ENCODE assay signal across 18 cellular contexts in the genomic region with DNA sequence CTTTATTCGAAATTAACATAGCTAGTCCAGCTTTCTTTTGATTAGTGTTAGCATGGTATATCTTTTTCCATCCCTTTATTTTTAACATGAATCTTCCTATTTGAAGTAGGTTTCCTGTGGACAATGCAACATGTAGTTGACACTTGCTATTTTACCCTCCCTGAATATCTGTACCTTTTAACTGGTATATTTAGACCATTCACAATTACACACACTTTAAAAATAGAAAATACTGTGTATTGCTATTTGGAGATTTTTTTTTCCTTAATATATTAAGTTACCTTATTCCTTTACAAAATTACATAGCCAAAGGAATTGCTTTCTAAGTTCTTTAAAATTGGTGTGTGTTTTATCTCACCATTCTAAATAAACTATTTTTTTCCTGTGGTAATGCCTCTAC. TPM values are rescaled to one million over a fixed set of nuclear protein-coding genes. Genes with fewer than 3 reads are reported as not detected.
DNase-seq lines count a peak whose midpoint lies in the region; ATAC-seq and TF ChIP-seq lines count a peak whose summit lies in the region.
"Had no signal": no experiment of that assay in that cellular context is flagged by ENCODE, and none has a peak within 500 bp of the region (broad histone marks: within the 10 kb centered on the region; RNA-seq: fewer than 3 reads in every experiment).

No MANE protein-coding gene starts in this region.

- no peak for TF ChIP-seq CTCF in right atrium auricular region (IDR thresholded peaks at IDR 0.05)
- TF ChIP-seq CTCF in dorsolateral prefrontal cortex (IDR thresholded peaks at IDR 0.05 in 54 of 56, conservative IDR thresholded peaks at IDR 0.05 in 2 of 56; ENCODE audit: low read depth in 1 of 56, partially characterized antibody in 56 of 56) = no peak
- TF ChIP-seq CTCF in progenitor cell of endocrine pancreas (IDR thresholded peaks at IDR 0.05; ENCODE audit: unreplicated experiment) = no peak

- H3K27ac ChIP-seq in right atrium auricular region (no peak overlapping the region), angular gyrus (ENCODE audit: low read depth, low read length) (peak overlapping the region; percentile 71), dorsolateral prefrontal cortex (peak overlapping the region in 58 of 59 donors; percentile 47 to 95 (median 88)), substantia nigra (ENCODE audit: low read depth, low read length, poor library complexity, severe bottlenecking) (peak overlapping the region; percentile 84)
- H3K27ac ChIP-seq: BLaER1 had no signal

- no peaks in the 10 kb centered on the region for H3K9me3 ChIP-seq in right atrium auricular region

- H3K27me3 Mint-ChIP-seq in progenitor cell of endocrine pancreas = peaks cover 36% of the 10 kb centered on the region
- H3K27me3 Mint-ChIP-seq: CD4-positive, alpha-beta memory T cell had no signal

- H3K4me3 Mint-ChIP-seq in progenitor cell of endocrine pancreas (ENCODE audit: low read depth) = no peak overlapping the region
- H3K4me3 Mint-ChIP-seq: CD14-positive monocyte, GM23338, HFFc6 had no signal

- peak; percentile 28 for ATAC-seq in Right ventricle myocardium superior (ENCODE audit: poor library complexity)
- ATAC-seq: GM23338 had no signal

- peaks cover 0 to 7% of the 10 kb centered on the region in 2 donors for H3K4me1 ChIP-seq in right atrium auricular region

- peaks cover 28% of the 10 kb centered on the region for H3K4me1 Mint-ChIP-seq in progenitor cell of endocrine pancreas (ENCODE audit: low read depth)

- H3K4me3 ChIP-seq in right atrium auricular region (no peak overlapping the region), dorsolateral prefrontal cortex (peak overlapping the region in 43 of 59 donors; percentile 31 to 71 (median 56))
- H3K4me3 ChIP-seq: BLaER1, GM23338 had no signal

- H3K27me3 ChIP-seq in right atrium auricular region = no peaks in the 10 kb centered on the region
- H3K27me3 ChIP-seq in dorsolateral prefrontal cortex = no peaks in the 10 kb centered on the region
- H3K27me3 ChIP-seq: BLaER1 had no signal

- DNase-seq in Right ventricle myocardium superior = no peak
- no peak for DNase-seq in right atrium auricular region (ENCODE audit: low spot score)
- DNase-seq in dorsolateral prefrontal cortex = no peak
- DNase-seq in substantia nigra (lab: John Stamatoyannopoulos, UW) = no peak
- DNase-seq in middle frontal gyrus (ENCODE audit: extremely low spot score, low spot score) = no peak
- no peak for DNase-seq in progenitor cell of endocrine pancreas (ENCODE audit: low spot score, unreplicated experiment)
- no peak for DNase-seq in GM03348 (ENCODE audit: low spot score)
- DNase-seq: 8988T; CD4-positive, alpha-beta memory T cell; DMS153; DMS79; GDM1; HCEC 1CT; HFFc6 had no signal

- intact Hi-C loops in Right ventricle myocardium superior (cut with DNase I) (no loop called here), dorsolateral prefrontal cortex (cut with DNase I) (no loop called here)

- H3K9me3 Mint-ChIP-seq in progenitor cell of endocrine pancreas (ENCODE audit: low read depth) = peaks cover 5% of the 10 kb centered on the region
- H3K9me3 Mint-ChIP-seq: GM23338 had no signal

- H3K36me3 Mint-ChIP-seq in progenitor cell of endocrine pancreas (ENCODE audit: insufficient read depth) = peaks cover 15% of the 10 kb centered on the region

- H3K36me3 ChIP-seq in right atrium auricular region = no peaks in the 10 kb centered on the region

- H3K27ac Mint-ChIP-seq in progenitor cell of endocrine pancreas = no peak overlapping the region
- H3K27ac Mint-ChIP-seq: CD14-positive monocyte, GM23338, HFFc6 had no signal

RNA-seq across cellular contexts. Expression of a gene that starts 15.0 kb away (rescaled TPM):
- 14.5 TPM for total RNA-seq in Right ventricle myocardium superior
- 10 to 100 TPM in 1 of 2 donors, 1 to 10 TPM in 1; 8.2 to 12.6 TPM for total RNA-seq in right atrium auricular region
- total RNA-seq in dorsolateral prefrontal cortex = 100 to 1,000 TPM in 23 of 120 experiments, 10 to 100 TPM in 97; 49.5 to 144 (median 83.6) TPM
- total RNA-seq in progenitor cell of endocrine pancreas = 39.9 and 40.2 TPM in 2 replicates
- total RNA-seq: HFFc6 had no signal

RNA-seq across cellular contexts. Expression of a gene that starts 54.6 kb away (rescaled TPM):
- 3.4 TPM for total RNA-seq in Right ventricle myocardium superior
- total RNA-seq in right atrium auricular region = 1 to 10 TPM; 1.5 to 3.6 TPM
- total RNA-seq in dorsolateral prefrontal cortex = 10 to 100 TPM in 27 of 120 experiments, 1 to 10 TPM in 93; 2.4 to 51.2 (median 7.7) TPM
- 4.4 and 5.3 TPM in 2 replicates for total RNA-seq in progenitor cell of endocrine pancreas
- total RNA-seq: HFFc6 had no signal

Comparison
In these comparisons a context has a peak if more than half of its experiments do, and no peak if none do; other contexts are left out.
1. H3K27ac ChIP-seq: peak in angular gyrus (single experiment), dorsolateral prefrontal cortex (58 of 59) and substantia nigra (single experiment); none in right atrium auricular region (0 of 2).
2. H3K4me3 ChIP-seq: peak in dorsolateral prefrontal cortex (43 of 59); none in right atrium auricular region (0 of 2).